In genomic region chr2:169916623-169917022, GRCh38 we compare ENCODE assay signal across 13 cellular contexts.
A peak's percentile ranks its signal among the peaks of the same experiment; 100 is the strongest.
DNase-seq lines count a peak whose midpoint lies in the region; ATAC-seq and TF ChIP-seq lines count a peak whose summit lies in the region.
"Had no signal": no experiment of that assay in that cellular context is flagged by ENCODE, and none has a peak within 500 bp of the region (broad histone marks: within the 10 kb centered on the region; RNA-seq: fewer than 3 reads in every experiment).

No MANE protein-coding gene starts in this region.

- peaks cover 14% of the 10 kb centered on the region for H3K79me1 ChIP-seq in mesenchymal stem cell (replicated peaks; ENCODE audit: low read length, poor library complexity, severe bottlenecking)

- no peak for DNase-seq in T-helper 17 cell
- DNase-seq in central memory CD8-positive, alpha-beta T cell (ENCODE audit: low spot score in 2 of 2), result no peak
- DNase-seq in mesenchymal stem cell, result no peak
- no peak for DNase-seq in progenitor cell of endocrine pancreas (ENCODE audit: low spot score, unreplicated experiment)
- no peak for DNase-seq in activated CD4-positive, alpha-beta T cell treated with anti-CD3 and anti-CD28 coated beads, Interleukin-2, amount 10 ng/mL, durations not matched to agents 24 days and 14 days
- DNase-seq in KBM-7, result no peak
- DNase-seq: ACHN; CD4-positive, CD25-positive, alpha-beta regulatory T cell; DMS53; H7 had no signal

- H3K23ac ChIP-seq in mesenchymal stem cell (ENCODE audit: low read length in 2 of 2), result no peak overlapping the region

- no peak overlapping the region for H2BK15ac ChIP-seq in mesenchymal stem cell (ENCODE audit: low read depth, poor library complexity, severe bottlenecking)

- H3K18ac ChIP-seq in mesenchymal stem cell (ENCODE audit: low read depth in 1 of 2, low read length in 2 of 2), result no peak overlapping the region

- H3K36me3 ChIP-seq in mesenchymal stem cell (ENCODE audit: control insufficient read depth in 1 of 2, insufficient read depth in 2 of 2, low read depth in 1 of 2, low read length in 2 of 2), result peaks cover 5 to 41% of the 10 kb centered on the region in 2 experiments

- H3K27ac ChIP-seq in mesenchymal stem cell (ENCODE audit: low read length, poor library complexity, severe bottlenecking), result no peak overlapping the region
- H3K27ac ChIP-seq: BLaER1 treated with 17β-estradiol and CSF1 and Interleukin-3, amounts not matched to agents 10 nM and 100 nM had no signal

- H2BK120ac ChIP-seq in mesenchymal stem cell (ENCODE audit: low read depth, low read length), result no peak overlapping the region

- H3K9me3 ChIP-seq in T-helper 17 cell (ENCODE audit: control insufficient read depth, low read length, poor library complexity, severe bottlenecking) (no peaks in the 10 kb centered on the region), mesenchymal stem cell (ENCODE audit: control insufficient read depth, low read length) (no peaks in the 10 kb centered on the region)
- H3K9me3 ChIP-seq: BLaER1 treated with 17β-estradiol and CSF1 and Interleukin-3, amounts not matched to agents 10 nM and 100 nM had no signal

- no peaks in the 10 kb centered on the region for H3K27me3 Mint-ChIP-seq in T-helper 17 cell
- no peaks in the 10 kb centered on the region for H3K27me3 Mint-ChIP-seq in central memory CD8-positive, alpha-beta T cell
- H3K27me3 Mint-ChIP-seq in progenitor cell of endocrine pancreas, result no peaks in the 10 kb centered on the region
- H3K27me3 Mint-ChIP-seq in activated CD4-positive, alpha-beta T cell treated with anti-CD3 and anti-CD28 coated beads, Interleukin-2, amount 10 ng/mL, durations not matched to agents 24 days and 14 days, result no peaks in the 10 kb centered on the region
- H3K27me3 Mint-ChIP-seq: CD4-positive, CD25-positive, alpha-beta regulatory T cell had no signal

- H3K9me3 Mint-ChIP-seq in central memory CD8-positive, alpha-beta T cell, result no peaks in the 10 kb centered on the region
- no peaks in the 10 kb centered on the region for H3K9me3 Mint-ChIP-seq in progenitor cell of endocrine pancreas (ENCODE audit: low read depth)
- H3K9me3 Mint-ChIP-seq in activated CD4-positive, alpha-beta T cell treated with anti-CD3 and anti-CD28 coated beads, Interleukin-2, amount 10 ng/mL, durations not matched to agents 24 days and 14 days, result no peaks in the 10 kb centered on the region
- H3K9me3 Mint-ChIP-seq: CD4-positive, CD25-positive, alpha-beta regulatory T cell; GM23338 had no signal

- no peak for ATAC-seq in T-helper 17 cell
- no peak for ATAC-seq in central memory CD8-positive, alpha-beta T cell (replicated peaks; ENCODE audit: extremely low read depth, poor library complexity, severe bottlenecking)
- no peak for ATAC-seq in GM19324 (IDR thresholded peaks at IDR 0.05; ENCODE audit: low FRiP score, unreplicated experiment)
- ATAC-seq: GM23338 had no signal

- H3K4ac ChIP-seq in mesenchymal stem cell (ENCODE audit: low read depth in 1 of 2, low read length in 2 of 2), result no peak overlapping the region

- no peak overlapping the region for H2AFZ ChIP-seq in mesenchymal stem cell (ENCODE audit: low read depth, low read length)
- H2AFZ ChIP-seq: GM23338 had no signal

- H3K27ac Mint-ChIP-seq in T-helper 17 cell, result peak overlapping the region; percentile 34
- H3K27ac Mint-ChIP-seq in central memory CD8-positive, alpha-beta T cell (ENCODE audit: low read depth), result peak overlapping the region; percentile 36
- peak overlapping the region; percentile 73 for H3K27ac Mint-ChIP-seq in progenitor cell of endocrine pancreas
- H3K27ac Mint-ChIP-seq in activated CD4-positive, alpha-beta T cell treated with anti-CD3 and anti-CD28 coated beads, Interleukin-2, amount 10 ng/mL, durations not matched to agents 24 days and 14 days, result no peak overlapping the region
- H3K27ac Mint-ChIP-seq: GM23338 had no signal

- no peaks in the 10 kb centered on the region for H3K27me3 ChIP-seq in mesenchymal stem cell (ENCODE audit: control insufficient read depth in 1 of 2, insufficient read depth in 1 of 2, low read length in 2 of 2)
- H3K27me3 ChIP-seq: BLaER1 treated with 17β-estradiol and CSF1 and Interleukin-3, amounts not matched to agents 10 nM and 100 nM had no signal

- H3K4me3 ChIP-seq in mesenchymal stem cell (ENCODE audit: insufficient read depth in 1 of 2, low read depth in 1 of 2, low read length in 2 of 2), result no peak overlapping the region
- H3K4me3 ChIP-seq: BLaER1 treated with 17β-estradiol and CSF1 and Interleukin-3, amounts not matched to agents 10 nM and 100 nM; GM23338 had no signal

- H3K4me3 Mint-ChIP-seq in T-helper 17 cell (no peak overlapping the region), progenitor cell of endocrine pancreas (ENCODE audit: low read depth) (no peak overlapping the region)
- H3K4me3 Mint-ChIP-seq in central memory CD8-positive, alpha-beta T cell, result no peak overlapping the region
- H3K4me3 Mint-ChIP-seq in activated CD4-positive, alpha-beta T cell treated with anti-CD3 and anti-CD28 coated beads, Interleukin-2, amount 10 ng/mL, durations not matched to agents 24 days and 14 days, result no peak overlapping the region
- H3K4me3 Mint-ChIP-seq: CD4-positive, CD25-positive, alpha-beta regulatory T cell; GM23338 had no signal

- peaks cover 19% of the 10 kb centered on the region for H3K4me1 Mint-ChIP-seq in T-helper 17 cell
- no peaks in the 10 kb centered on the region for H3K4me1 Mint-ChIP-seq in central memory CD8-positive, alpha-beta T cell
- no peaks in the 10 kb centered on the region for H3K4me1 Mint-ChIP-seq in progenitor cell of endocrine pancreas (ENCODE audit: low read depth)
- no peaks in the 10 kb centered on the region for H3K4me1 Mint-ChIP-seq in activated CD4-positive, alpha-beta T cell treated with anti-CD3 and anti-CD28 coated beads, Interleukin-2, amount 10 ng/mL, durations not matched to agents 24 days and 14 days
- H3K4me1 Mint-ChIP-seq: GM23338 had no signal

- intact Hi-C loops in activated CD4-positive, alpha-beta T cell treated with anti-CD3 and anti-CD28 coated beads, Interleukin-2, amount 10 ng/mL, durations not matched to agents 24 days and 14 days (cut with micrococcal nuclease), result no loop called here

- no peak overlapping the region for H3K9ac ChIP-seq in mesenchymal stem cell (ENCODE audit: low read length)
- H3K9ac ChIP-seq: BLaER1 treated with 17β-estradiol and CSF1 and Interleukin-3, amounts not matched to agents 10 nM and 100 nM had no signal

- in situ Hi-C loops in KBM-7 (cut with MboI; ENCODE audit: low pct_unique_long_range_greater_than_20kb, low sequenced_read_pairs), result no loop called here

- H2BK5ac ChIP-seq in mesenchymal stem cell (ENCODE audit: low read depth, low read length, poor library complexity, severe bottlenecking), result no peak overlapping the region

- no peak overlapping the region for H3K4me2 ChIP-seq in mesenchymal stem cell (ENCODE audit: low read length, poor library complexity, severe bottlenecking)
- H3K4me2 ChIP-seq: BLaER1 treated with 17β-estradiol and CSF1 and Interleukin-3, amounts not matched to agents 10 nM and 100 nM; GM23338 had no signal

- H3K4me1 ChIP-seq in mesenchymal stem cell (ENCODE audit: control insufficient read depth, insufficient read depth, low read depth, low read length), result no peaks in the 10 kb centered on the region
- H3K4me1 ChIP-seq: BLaER1 treated with 17β-estradiol and CSF1 and Interleukin-3, amounts not matched to agents 10 nM and 100 nM had no signal

- H3K36me3 Mint-ChIP-seq in T-helper 17 cell (ENCODE audit: low read depth) (peaks cover 12% of the 10 kb centered on the region), progenitor cell of endocrine pancreas (ENCODE audit: insufficient read depth) (peaks cover 8% of the 10 kb centered on the region)
- peaks cover 19% of the 10 kb centered on the region for H3K36me3 Mint-ChIP-seq in central memory CD8-positive, alpha-beta T cell (ENCODE audit: insufficient read depth)
- peaks cover 11% of the 10 kb centered on the region for H3K36me3 Mint-ChIP-seq in activated CD4-positive, alpha-beta T cell treated with anti-CD3 and anti-CD28 coated beads, Interleukin-2, amount 10 ng/mL, durations not matched to agents 24 days and 14 days (ENCODE audit: low read depth)

- H3K14ac ChIP-seq in mesenchymal stem cell (ENCODE audit: low read length in 2 of 2), result no peak overlapping the region

- H2AK5ac ChIP-seq in mesenchymal stem cell (ENCODE audit: low read length, severe bottlenecking), result no peak overlapping the region

- peak overlapping the region; percentile 48 for H4K91ac ChIP-seq in mesenchymal stem cell (ENCODE audit: low read length)

- TF ChIP-seq CTCF in progenitor cell of endocrine pancreas (IDR thresholded peaks at IDR 0.05; ENCODE audit: unreplicated experiment), result no peak

- H2BK12ac ChIP-seq in mesenchymal stem cell (ENCODE audit: low read length in 2 of 2), result no peak overlapping the region

- H4K8ac ChIP-seq in mesenchymal stem cell (ENCODE audit: low read length), result no peak overlapping the region
